Comparison of ENCODE assay signal across 17 cellular contexts in the genomic region with DNA sequence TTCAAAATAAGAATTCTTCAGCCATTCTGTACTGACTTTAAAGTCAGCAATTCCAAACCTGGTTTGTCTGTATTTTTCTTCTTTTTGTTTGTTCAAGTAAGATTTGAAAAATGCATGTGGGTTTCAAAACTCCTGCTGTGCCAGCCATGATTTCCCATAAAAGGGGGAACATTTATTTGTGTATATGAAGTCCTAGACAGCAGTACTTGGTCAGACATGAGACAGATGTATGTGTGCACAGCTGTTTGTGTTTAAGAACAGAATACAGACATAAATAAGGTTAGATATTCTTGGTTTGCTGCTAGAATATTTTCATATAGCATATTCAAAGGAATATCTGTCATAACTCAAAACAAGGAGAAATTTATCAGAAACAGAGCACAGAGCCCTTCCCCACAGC.
DNase-seq lines count a peak whose midpoint lies in the region; ATAC-seq, FAIRE-seq and TF ChIP-seq lines count a peak whose summit lies in the region.
"Had no signal": no experiment of that assay in that cellular context is flagged by ENCODE, and none has a peak within 500 bp of the region (broad histone marks: within the 10 kb centered on the region; RNA-seq: fewer than 3 reads in every experiment).

No MANE protein-coding gene starts in this region.

- TF ChIP-seq CTCF in brain (conservative IDR thresholded peaks at IDR 0.05) = no peak
- TF ChIP-seq CTCF in fibroblast of the aortic adventitia (IDR thresholded peaks at IDR 0.05; ENCODE audit: insufficient read depth, low read length) = no peak
- TF ChIP-seq CTCF in osteoblast (IDR thresholded peaks at IDR 0.05; ENCODE audit: extremely low read depth, low read depth, low read length) = no peak
- TF ChIP-seq CTCF in Caco-2 (IDR thresholded peaks at IDR 0.05; ENCODE audit: insufficient read depth in 1 of 2, low read depth in 1 of 2, low read length in 1 of 2, severe bottlenecking in 1 of 2, unreplicated experiment in 1 of 2) = no peak

- H4K20me1 ChIP-seq in osteoblast (ENCODE audit: insufficient read depth, low read length) = no peaks in the 10 kb centered on the region

- intact Hi-C loops in Right ventricle myocardium inferior (cut with DNase I) = no loop called here
- intact Hi-C loops in Caco-2 (cut with micrococcal nuclease; ENCODE audit: unreplicated experiment) = no loop called here

- H2AFZ ChIP-seq in osteoblast (ENCODE audit: low read length) = no peak overlapping the region

- no TSS peak for BruUV-seq in Caco-2 (replicated peaks; lab: Mats Ljungman, UMichigan)

- H3K4me1 Mint-ChIP-seq in brain (peaks cover 9% of the 10 kb centered on the region), Caco-2 (ENCODE audit: low read depth, unreplicated experiment) (no peaks in the 10 kb centered on the region)

- H3K27me3 Mint-ChIP-seq in brain (no peaks in the 10 kb centered on the region), Caco-2 (ENCODE audit: insufficient read depth, unreplicated experiment) (no peaks in the 10 kb centered on the region)

- H3K36me3 ChIP-seq in osteoblast (ENCODE audit: insufficient read depth, low read length) (no peaks in the 10 kb centered on the region), Caco-2 (ENCODE audit: control insufficient read depth, insufficient read depth, low read length) (no peaks in the 10 kb centered on the region)
- H3K36me3 ChIP-seq: HAP-1 had no signal

- no peaks in the 10 kb centered on the region for H3K79me2 ChIP-seq in osteoblast (ENCODE audit: insufficient read depth, low read length)

- POLR2A ChIA-PET in Caco-2 (lab: Charles Lee) = no interaction called here

- ATAC-seq in HG03039 (IDR thresholded peaks at IDR 0.05; ENCODE audit: unreplicated experiment) (no peak), Right ventricle myocardium inferior (no peak)
- ATAC-seq: PC-3 had no signal

- H3K4me1 ChIP-seq in osteoblast (ENCODE audit: insufficient read depth, low read length) (peaks cover 38% of the 10 kb centered on the region), Caco-2 (no peaks in the 10 kb centered on the region)

- H3K9me3 Mint-ChIP-seq in brain (no peaks in the 10 kb centered on the region), Caco-2 (ENCODE audit: unreplicated experiment) (no peaks in the 10 kb centered on the region)

- H3K27ac ChIP-seq in osteoblast (ENCODE audit: low read depth, low read length) = peak overlapping the region; percentile 45

- H3K4me3 Mint-ChIP-seq in brain (no peak overlapping the region), Caco-2 (ENCODE audit: unreplicated experiment) (no peak overlapping the region)
- H3K4me3 Mint-ChIP-seq: CD14-positive monocyte had no signal

- CTCF ChIA-PET in Caco-2 (lab: Charles Lee) = no interaction called here

- H3K36me3 Mint-ChIP-seq in brain (no peaks in the 10 kb centered on the region), Caco-2 (ENCODE audit: insufficient read depth, unreplicated experiment) (no peaks in the 10 kb centered on the region)
- H3K36me3 Mint-ChIP-seq: CD14-positive monocyte had no signal

- H3K27me3 ChIP-seq in osteoblast (ENCODE audit: insufficient read depth, low read length) (no peaks in the 10 kb centered on the region), Caco-2 (replicated peaks; ENCODE audit: control insufficient read depth, insufficient read depth, low read length) (no peaks in the 10 kb centered on the region)

- H3K4me2 ChIP-seq in osteoblast (ENCODE audit: insufficient read depth, low read length) = no peak overlapping the region

- peak overlapping the region in 3 of 5 experiments; percentile 27 to 71 (median 55) for H3K27ac Mint-ChIP-seq in brain
- H3K27ac Mint-ChIP-seq in Caco-2 (ENCODE audit: unreplicated experiment) = no peak overlapping the region
- H3K27ac Mint-ChIP-seq: CD14-positive monocyte had no signal

- no peak overlapping the region for H3K4me3 ChIP-seq in fibroblast of the aortic adventitia (ENCODE audit: low read depth, low read length)
- no peak overlapping the region for H3K4me3 ChIP-seq in osteoblast (ENCODE audit: insufficient read depth, low read length)
- H3K4me3 ChIP-seq in Caco-2 (ENCODE audit: low read depth, low read length) = no peak overlapping the region
- H3K4me3 ChIP-seq: HAP-1 had no signal

- FAIRE-seq in RCC 7860 (lab: Jason Lieb, UNC) = no peak
- FAIRE-seq: HTR-8/SVneo had no signal

- H3K9me3 ChIP-seq in osteoblast (ENCODE audit: low read depth, low read length) (no peaks in the 10 kb centered on the region), Caco-2 (no peaks in the 10 kb centered on the region)
- H3K9me3 ChIP-seq: HAP-1 had no signal

- peak; percentile 69 for DNase-seq in LHCN-M2 (ENCODE audit: low read depth)
- DNase-seq in fibroblast of the aortic adventitia (ENCODE audit: low read depth) = peak; percentile 84
- DNase-seq in osteoblast (ENCODE audit: insufficient read length, low spot score, missing footprints) = peak; percentile 3
- DNase-seq in Right ventricle myocardium inferior (ENCODE audit: missing footprints) = no peak
- DNase-seq in Caco-2 = no peak
- DNase-seq in RCC 7860 (ENCODE audit: low spot score) = no peak
- DNase-seq: DMS53, NCI-H1092 treated with DMSO at 0.1 percent for 48 hours, NCI-H1694 treated with DMSO at 0.1 percent for 48 hours, NCI-H345, NCI-H69, PC-3 had no signal

Comparison
In these comparisons a context has a peak if more than half of its experiments do, and no peak if none do; other contexts are left out.
1. DNase-seq: peak in LHCN-M2 (single experiment), fibroblast of the aortic adventitia (single experiment) and osteoblast (single experiment); none in Right ventricle myocardium inferior (single experiment), Caco-2 (0 of 2) and RCC 7860 (single experiment).